In the genomic region with DNA sequence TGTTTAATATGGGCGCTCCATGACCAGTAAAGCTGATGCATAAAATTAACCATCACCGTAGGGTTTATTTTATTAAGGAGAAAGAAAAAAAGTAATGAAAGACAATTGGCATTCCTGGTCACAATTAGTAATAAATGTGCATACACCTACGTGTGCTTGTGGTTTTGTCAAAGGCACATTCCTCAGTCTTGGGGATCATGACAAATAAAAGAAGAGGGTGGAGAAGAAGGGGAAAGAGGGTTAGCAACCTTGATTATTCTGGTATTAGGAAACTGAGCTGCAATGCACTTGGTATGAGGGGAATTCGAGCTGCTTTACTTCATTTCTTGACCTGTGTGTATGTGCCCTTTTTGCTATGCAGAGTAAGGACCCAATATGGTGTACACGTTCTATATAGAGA, we compare ENCODE assay signal across 19 cellular contexts.
DNase-seq lines count a peak whose midpoint lies in the region; ATAC-seq and TF ChIP-seq lines count a peak whose summit lies in the region.
"Had no signal": no experiment of that assay in that cellular context is flagged by ENCODE, and none has a peak within 500 bp of the region (broad histone marks: within the 10 kb centered on the region; RNA-seq: fewer than 3 reads in every experiment).

No MANE protein-coding gene starts in this region.

- peak; percentile 0 for DNase-seq in ELR (ENCODE audit: low read depth)
- peak; percentile 2 for DNase-seq in fibroblast of pulmonary artery (ENCODE audit: low read depth)
- peak; percentile 43 for DNase-seq in renal cortical epithelial cell (ENCODE audit: low read depth)
- DNase-seq in putamen (ENCODE audit: low spot score): no peak
- no peak for DNase-seq in neuronal stem cell (ENCODE audit: low spot score)
- DNase-seq in trophoblast cell: no peak
- DNase-seq: CD4-positive, CD25-positive, alpha-beta regulatory T cell; COR-L47; DMS 273 treated with DMSO at 0.1 percent for 48 hours; DND-41; Kasumi-1; MG63; NCI-H1417; NCI-H187; NCI-H446; NCI-H526 had no signal

- H3K18ac ChIP-seq in neuronal stem cell (ENCODE audit: low read length) (no peak overlapping the region), trophoblast cell (ENCODE audit: low read length) (no peak overlapping the region)

- H2BK5ac ChIP-seq in neuronal stem cell (ENCODE audit: low read length) (no peak overlapping the region), trophoblast cell (ENCODE audit: low read depth, low read length, poor library complexity) (no peak overlapping the region)

- no peaks in the 10 kb centered on the region for H4K20me1 ChIP-seq in SU-DHL-6 (ENCODE audit: low read depth, low read length)

- no peak overlapping the region for H3K4me2 ChIP-seq in SU-DHL-6 (ENCODE audit: low read depth, low read length, poor library complexity, severe bottlenecking)
- no peak overlapping the region for H3K4me2 ChIP-seq in neuronal stem cell (ENCODE audit: insufficient read depth, low read length, poor library complexity, severe bottlenecking)
- no peak overlapping the region for H3K4me2 ChIP-seq in trophoblast cell (ENCODE audit: low read length)
- H3K4me2 ChIP-seq: A549 had no signal

- H3K79me1 ChIP-seq in neuronal stem cell (ENCODE audit: low read depth, low read length): no peaks in the 10 kb centered on the region
- H3K79me1 ChIP-seq in trophoblast cell (ENCODE audit: low read length): no peaks in the 10 kb centered on the region

- H3K9ac ChIP-seq in SU-DHL-6 (ENCODE audit: low read length) (no peak overlapping the region), neuronal stem cell (ENCODE audit: low read depth, low read length, poor library complexity) (no peak overlapping the region), trophoblast cell (ENCODE audit: low read length) (no peak overlapping the region)

- H4K12ac ChIP-seq in trophoblast cell (ENCODE audit: low read depth, low read length): no peak overlapping the region

- H3K79me2 ChIP-seq in SU-DHL-6 (ENCODE audit: insufficient read depth, low read length) (no peaks in the 10 kb centered on the region), trophoblast cell (ENCODE audit: control insufficient read depth, insufficient read depth, low read length, poor library complexity) (no peaks in the 10 kb centered on the region)

- WGBS in neuronal stem cell (ENCODE audit: extremely low coverage in 2 of 2, insufficient read length in 2 of 2, insufficient replicate concordance in 1 of 2), 2 donors: no CpG with 5 or more reads among the region's 5 CpGs
- no CpG with 5 or more reads among the region's 5 CpGs for WGBS in trophoblast cell (ENCODE audit: extremely low coverage, insufficient coverage, insufficient read length)

- H3K36me3 ChIP-seq in SU-DHL-6 (ENCODE audit: low read length): no peaks in the 10 kb centered on the region
- no peaks in the 10 kb centered on the region for H3K36me3 ChIP-seq in neuronal stem cell (replicated peaks in 1 of 2; ENCODE audit: control insufficient read depth in 2 of 2, insufficient read depth in 2 of 2, low read length in 2 of 2)
- no peaks in the 10 kb centered on the region for H3K36me3 ChIP-seq in trophoblast cell (ENCODE audit: control insufficient read depth in 1 of 2, insufficient read depth in 2 of 2, low read length in 2 of 2)
- H3K36me3 ChIP-seq: MG63 had no signal

- TF ChIP-seq CTCF in SU-DHL-6 (IDR thresholded peaks at IDR 0.05; ENCODE audit: insufficient read depth, low read length, poor library complexity, severe bottlenecking) (no peak), fibroblast of pulmonary artery (IDR thresholded peaks at IDR 0.05; ENCODE audit: low read length, missing control alignments) (no peak)

- H3K27me3 ChIP-seq in SU-DHL-6 (ENCODE audit: low read length): no peaks in the 10 kb centered on the region
- no peaks in the 10 kb centered on the region for H3K27me3 ChIP-seq in neuronal stem cell (ENCODE audit: control insufficient read depth in 3 of 3, insufficient read depth in 3 of 3, low read depth in 1 of 3, low read length in 3 of 3)
- H3K27me3 ChIP-seq in trophoblast cell (ENCODE audit: insufficient read depth, low read length): no peaks in the 10 kb centered on the region
- H3K27me3 ChIP-seq: MG63 had no signal

- H2AFZ ChIP-seq in SU-DHL-6 (ENCODE audit: low read depth, low read length, severe bottlenecking) (peak overlapping the region; percentile 64), neuronal stem cell (ENCODE audit: low read length) (no peak overlapping the region), trophoblast cell (ENCODE audit: insufficient read depth, low read length, poor library complexity) (no peak overlapping the region)

- H3K4me3 ChIP-seq in SU-DHL-6 (ENCODE audit: insufficient read depth, low read length, poor library complexity, severe bottlenecking): no peak overlapping the region
- no peak overlapping the region for H3K4me3 ChIP-seq in fibroblast of pulmonary artery (replicated peaks; ENCODE audit: low read depth, low read length)
- H3K4me3 ChIP-seq in neuronal stem cell (ENCODE audit: low read length in 2 of 2): no peak overlapping the region
- H3K4me3 ChIP-seq in trophoblast cell (ENCODE audit: low read depth, low read length): no peak overlapping the region
- H3K4me3 ChIP-seq: A549, MG63 had no signal

- no peak overlapping the region for H3K27ac ChIP-seq in SU-DHL-6 (ENCODE audit: low read depth, low read length)
- no peak overlapping the region for H3K27ac ChIP-seq in neuronal stem cell (replicated peaks; ENCODE audit: low read length)
- no peak overlapping the region for H3K27ac ChIP-seq in trophoblast cell (ENCODE audit: low read depth, low read length)
- H3K27ac ChIP-seq: A549 had no signal

- no peak overlapping the region for H4K91ac ChIP-seq in neuronal stem cell (ENCODE audit: low read depth, low read length, poor library complexity)
- no peak overlapping the region for H4K91ac ChIP-seq in trophoblast cell (ENCODE audit: low read depth, low read length)

- H4K8ac ChIP-seq in neuronal stem cell (ENCODE audit: low read depth, low read length) (no peak overlapping the region), trophoblast cell (ENCODE audit: low read depth, low read length) (no peak overlapping the region)

- H3K9me3 ChIP-seq in SU-DHL-6 (ENCODE audit: insufficient read depth, low read length) (no peaks in the 10 kb centered on the region), neuronal stem cell (replicated peaks in 1 of 2; ENCODE audit: control insufficient read depth in 2 of 2, insufficient read depth in 1 of 2, low read depth in 1 of 2, low read length in 2 of 2) (no peaks in the 10 kb centered on the region), trophoblast cell (ENCODE audit: insufficient read depth, low read depth, low read length) (no peaks in the 10 kb centered on the region)
- H3K9me3 ChIP-seq: A549, MG63 had no signal

- no peaks in the 10 kb centered on the region for H3F3A ChIP-seq in SU-DHL-6 (ENCODE audit: insufficient read depth)

- H3K4ac ChIP-seq in neuronal stem cell (ENCODE audit: low read length): no peak overlapping the region
- H3K4ac ChIP-seq in trophoblast cell (ENCODE audit: low read depth, low read length): no peak overlapping the region

- no peaks in the 10 kb centered on the region for H3K9me2 ChIP-seq in SU-DHL-6 (replicated peaks; ENCODE audit: insufficient read depth, low read length)

- H3K14ac ChIP-seq in neuronal stem cell (ENCODE audit: low read length) (no peak overlapping the region), trophoblast cell (ENCODE audit: low read length) (no peak overlapping the region)

- no peak overlapping the region for H2BK15ac ChIP-seq in neuronal stem cell (ENCODE audit: low read length)

- no peak for ATAC-seq in HG03565 (IDR thresholded peaks at IDR 0.05; ENCODE audit: unreplicated experiment)
- ATAC-seq: A549 had no signal

- H3K4me1 ChIP-seq in neuronal stem cell (ENCODE audit: control insufficient read depth in 2 of 2, insufficient read depth in 1 of 2, low read depth in 1 of 2, low read length in 2 of 2) (no peaks in the 10 kb centered on the region), trophoblast cell (ENCODE audit: control insufficient read depth in 1 of 2, insufficient read depth in 2 of 2, low read length in 2 of 2) (no peaks in the 10 kb centered on the region)
- H3K4me1 ChIP-seq: A549 had no signal

- H2BK120ac ChIP-seq in neuronal stem cell (ENCODE audit: low read depth, low read length): no peak overlapping the region
- H2BK120ac ChIP-seq in trophoblast cell (ENCODE audit: insufficient read depth, low read length, poor library complexity): no peak overlapping the region

- H2BK12ac ChIP-seq in neuronal stem cell (ENCODE audit: low read length): no peak overlapping the region
- no peak overlapping the region for H2BK12ac ChIP-seq in trophoblast cell (ENCODE audit: low read length)

- H2AK5ac ChIP-seq in neuronal stem cell (ENCODE audit: low read depth, low read length): no peak overlapping the region
- H2AK5ac ChIP-seq in trophoblast cell (ENCODE audit: low read length): no peak overlapping the region

- H3K23ac ChIP-seq in neuronal stem cell (ENCODE audit: low read depth, low read length, poor library complexity): no peak overlapping the region
- H3K23ac ChIP-seq in trophoblast cell (ENCODE audit: low read length): no peak overlapping the region

Comparison
In these comparisons a context has a peak if more than half of its experiments do, and no peak if none do; other contexts are left out.
1. DNase-seq: peak in ELR (single experiment), fibroblast of pulmonary artery (single experiment) and renal cortical epithelial cell (single experiment); none in putamen (single experiment), neuronal stem cell (single experiment) and trophoblast cell (0 of 2).